In genomic region chr2:196712867-196713266, GRCh38 we compare ENCODE assay signal across 35 cellular contexts.
"Had no signal": no experiment of that assay in that cellular context is flagged by ENCODE, and none has a peak within 500 bp of the region (broad histone marks: within the 10 kb centered on the region; RNA-seq: fewer than 3 reads in every experiment).

No MANE protein-coding gene starts in this region.

- H3K27ac Mint-ChIP-seq: activated B cell treated with CpG ODN at 0.5 μM for 24 hours; activated CD4-positive, alpha-beta T cell treated with anti-CD3 and anti-CD28 coated beads, Interleukin-2, amount 10 ng/mL, durations not matched to agents 24 days and 14 days; activated CD8-positive, alpha-beta T cell treated with anti-CD3 and anti-CD28 coated beads for 36 hours; activated naive CD8-positive, alpha-beta T cell treated with anti-CD3 and anti-CD28 coated beads for 36 hours; activated T-cell treated with anti-CD3 and anti-CD28 coated beads, Interleukin-2, amount 50 U/mL, for 72 hours; activated T-helper 17 cell treated with anti-CD3 and anti-CD28 coated beads, Interleukin-2, amount 50 U/mL, for 72 hours had no signal

- DNase-seq: activated B cell treated with CpG ODN at 0.5 μM for 24 hours; activated CD4-positive, alpha-beta T cell treated with anti-CD3 and anti-CD28 coated beads, Interleukin-2, amount 10 ng/mL, durations not matched to agents 24 days and 14 days; activated CD4-positive, alpha-beta T cell treated with anti-CD3 and anti-CD28 coated beads, Interleukin-2, amount 50 U/mL, for 4 hours; activated CD8-positive, alpha-beta T cell treated with anti-CD3 and anti-CD28 coated beads for 36 hours; activated effector memory CD4-positive, alpha-beta T cell treated with anti-CD3 and anti-CD28 coated beads, Interleukin-2, amount 50 U/mL, for 16 hours; activated naive CD4-positive, alpha-beta T cell; activated naive CD4-positive, alpha-beta T cell treated with anti-CD3 and anti-CD28 coated beads, Interleukin-2, amount 50 U/mL, for 16 hours; activated naive CD8-positive, alpha-beta T cell treated with anti-CD3 and anti-CD28 coated beads for 36 hours; activated T-cell treated with anti-CD3 and anti-CD28 coated beads, Interleukin-2, amount 50 U/mL, for 1 hour; activated T-cell treated with anti-CD3 and anti-CD28 coated beads, Interleukin-2, amount 50 U/mL, for 72 hours; amniotic stem cell; aorta; brain microvascular endothelial cell; central memory CD4-positive, alpha-beta T cell; Karpas-422; NCI-H1105; NCI-H1417 treated with DMSO at 0.1 percent for 48 hours; NCI-H187 treated with DMSO at 0.1 percent for 48 hours; NCI-H2081; NCI-H2171; NCI-H524; NCI-H69; NCI-H82; NK-92 treated with Interleukin-12 subunit alpha and Interleukin-12 subunit beta, amount 100 ng/mL, for 24 hours; PC-3; Peyer's patch; SIG-M5; SW 1271; T-helper 1 cell; T-helper 2 cell; T-helper 9 cell had no signal

- H3K27me3 Mint-ChIP-seq: activated B cell treated with CpG ODN at 0.5 μM for 24 hours; activated CD4-positive, alpha-beta T cell treated with anti-CD3 and anti-CD28 coated beads, Interleukin-2, amount 10 ng/mL, durations not matched to agents 24 days and 14 days; activated CD8-positive, alpha-beta T cell treated with anti-CD3 and anti-CD28 coated beads for 36 hours; activated naive CD8-positive, alpha-beta T cell treated with anti-CD3 and anti-CD28 coated beads for 36 hours; activated T-helper 17 cell treated with anti-CD3 and anti-CD28 coated beads, Interleukin-2, amount 50 U/mL, for 72 hours had no signal

- ATAC-seq: activated CD8-positive, alpha-beta T cell treated with anti-CD3 and anti-CD28 coated beads for 36 hours; activated T-cell treated with anti-CD3 and anti-CD28 coated beads, Interleukin-2, amount 50 U/mL, for 72 hours; activated T-helper 17 cell treated with anti-CD3 and anti-CD28 coated beads, Interleukin-2, amount 50 U/mL, for 72 hours; PC-3; Right ventricle myocardium inferior had no signal

- H3K4me1 Mint-ChIP-seq: activated B cell treated with CpG ODN at 0.5 μM for 24 hours; activated CD4-positive, alpha-beta T cell treated with anti-CD3 and anti-CD28 coated beads, Interleukin-2, amount 10 ng/mL, durations not matched to agents 24 days and 14 days; activated naive CD8-positive, alpha-beta T cell treated with anti-CD3 and anti-CD28 coated beads for 36 hours; activated T-helper 17 cell treated with anti-CD3 and anti-CD28 coated beads, Interleukin-2, amount 50 U/mL, for 72 hours had no signal

- H3K4me1 ChIP-seq: Peyer's patch had no signal

- H3K4me3 Mint-ChIP-seq: activated B cell treated with CpG ODN at 0.5 μM for 24 hours; activated CD4-positive, alpha-beta T cell treated with anti-CD3 and anti-CD28 coated beads, Interleukin-2, amount 10 ng/mL, durations not matched to agents 24 days and 14 days; activated CD8-positive, alpha-beta T cell treated with anti-CD3 and anti-CD28 coated beads for 36 hours; activated naive CD8-positive, alpha-beta T cell treated with anti-CD3 and anti-CD28 coated beads for 36 hours; activated T-cell treated with anti-CD3 and anti-CD28 coated beads, Interleukin-2, amount 50 U/mL, for 72 hours; activated T-helper 17 cell treated with anti-CD3 and anti-CD28 coated beads, Interleukin-2, amount 50 U/mL, for 72 hours had no signal

- H3K9me3 ChIP-seq: Peyer's patch had no signal

- H3K4me3 ChIP-seq: Peyer's patch had no signal

- H3K36me3 ChIP-seq: brain microvascular endothelial cell, Peyer's patch had no signal

- H3K27me3 ChIP-seq: brain microvascular endothelial cell, Peyer's patch had no signal

- H3K27ac ChIP-seq: brain microvascular endothelial cell, Peyer's patch, RWPE1, VCaP had no signal

- H3K9me3 Mint-ChIP-seq: activated CD8-positive, alpha-beta T cell treated with anti-CD3 and anti-CD28 coated beads for 36 hours had no signal
